Comparison of ENCODE assay signal across 11 cellular contexts in the genomic region with DNA sequence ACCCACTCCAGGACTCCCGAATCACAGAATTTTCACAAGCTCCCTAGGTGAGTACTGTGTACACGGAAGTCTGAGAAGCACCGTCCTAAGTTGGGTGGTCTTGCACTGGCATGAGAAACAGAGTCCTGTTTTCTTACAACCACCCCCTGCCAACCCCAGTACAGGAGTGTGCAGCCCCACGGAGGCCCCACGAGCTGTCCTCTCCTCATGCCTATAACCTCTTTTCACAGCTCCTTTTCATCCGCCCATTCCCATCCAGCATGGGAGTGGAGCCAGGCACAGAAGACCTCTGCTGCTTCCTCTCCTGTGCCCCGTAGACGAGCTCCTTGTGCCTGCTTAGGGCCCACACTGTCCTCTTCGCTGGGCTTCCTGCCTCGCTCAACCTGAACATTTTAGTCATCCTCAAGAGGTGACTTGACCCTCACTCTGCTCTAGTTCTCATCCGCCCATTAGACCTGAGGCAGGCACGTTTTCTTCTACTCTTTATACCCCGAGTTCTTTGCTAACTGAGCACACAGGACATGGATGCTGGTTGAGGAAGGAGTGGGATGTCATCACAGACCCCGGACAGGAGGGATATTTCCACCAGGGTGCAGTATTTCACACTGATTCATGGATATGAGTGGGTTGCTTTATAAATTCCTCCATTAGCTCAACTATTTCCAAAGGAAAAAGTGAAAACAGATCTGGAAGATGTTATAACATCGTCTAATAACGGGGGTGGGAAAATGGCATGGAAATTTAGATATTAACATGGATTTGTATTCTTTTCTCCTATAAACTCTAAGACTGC.
DNase-seq lines count a peak whose midpoint lies in the region; ATAC-seq, FAIRE-seq and TF ChIP-seq lines count a peak whose summit lies in the region.
"Had no signal": no experiment of that assay in that cellular context is flagged by ENCODE, and none has a peak within 500 bp of the region (broad histone marks: within the 10 kb centered on the region; RNA-seq: fewer than 3 reads in every experiment).

No MANE protein-coding gene starts in this region.

- H3K27me3 Mint-ChIP-seq in naive thymus-derived CD8-positive, alpha-beta T cell, result peaks cover 2 to 64% (median 15%) of the 10 kb centered on the region in 5 donors

- no peak overlapping the region for H3K27ac Mint-ChIP-seq in naive thymus-derived CD8-positive, alpha-beta T cell

- H3K4me3 ChIP-seq in PC-9 (no peak overlapping the region), fibroblast of villous mesenchyme (ENCODE audit: low read depth, low read length) (no peak overlapping the region), neuronal stem cell (ENCODE audit: low read length in 2 of 2) (no peak overlapping the region)

- H3K27ac ChIP-seq in PC-9 (no peak overlapping the region), neuronal stem cell (replicated peaks; ENCODE audit: low read length) (no peak overlapping the region)
- H3K27ac ChIP-seq: epithelial cell of prostate had no signal

- H3K4me1 Mint-ChIP-seq in naive thymus-derived CD8-positive, alpha-beta T cell, result no peaks in the 10 kb centered on the region

- no peak overlapping the region for H3K14ac ChIP-seq in neuronal stem cell (ENCODE audit: low read length)

- H2BK12ac ChIP-seq in neuronal stem cell (ENCODE audit: low read length), result peak overlapping the region; percentile 18

- no peaks in the 10 kb centered on the region for H3K79me2 ChIP-seq in PC-9 (ENCODE audit: low read depth)

- peak overlapping the region; percentile 64 for H2AK5ac ChIP-seq in neuronal stem cell (ENCODE audit: low read depth, low read length)

- FAIRE-seq in D721Med (lab: Jason Lieb, UNC) (no peak), RCC 7860 (lab: Jason Lieb, UNC) (no peak)
- FAIRE-seq: G401.6 had no signal

- DNase-seq in D721Med (ENCODE audit: insufficient read length, low spot score) (no peak), PC-9 (no peak), fibroblast of villous mesenchyme (ENCODE audit: low read depth) (peak; percentile 2), neuronal stem cell (ENCODE audit: low spot score) (no peak), RCC 7860 (ENCODE audit: low spot score) (no peak)
- no peak for DNase-seq in naive thymus-derived CD8-positive, alpha-beta T cell
- DNase-seq: NCI-H1048 had no signal

- H3K9me3 Mint-ChIP-seq in naive thymus-derived CD8-positive, alpha-beta T cell, result no peaks in the 10 kb centered on the region

- no TSS peak for BruUV-seq in PC-9 (replicated peaks; lab: Mats Ljungman, UMichigan)

- H3K9me2 ChIP-seq in PC-9 (ENCODE audit: insufficient read depth), result no peaks in the 10 kb centered on the region

- ATAC-seq in GM19395 (IDR thresholded peaks at IDR 0.05; ENCODE audit: unreplicated experiment) (no peak), GM19467 (IDR thresholded peaks at IDR 0.05; ENCODE audit: unreplicated experiment) (no peak)
- ATAC-seq in naive thymus-derived CD8-positive, alpha-beta T cell, result no peak

- H3K4ac ChIP-seq in neuronal stem cell (ENCODE audit: low read length), result no peak overlapping the region

- H4K91ac ChIP-seq in neuronal stem cell (ENCODE audit: low read depth, low read length, poor library complexity), result no peak overlapping the region

- peak overlapping the region; percentile 94 for H2BK120ac ChIP-seq in neuronal stem cell (ENCODE audit: low read depth, low read length)

- no peaks in the 10 kb centered on the region for H3K4me1 ChIP-seq in PC-9 (replicated peaks; ENCODE audit: insufficient read depth)
- peaks cover 0 to 7% of the 10 kb centered on the region in 2 donors for H3K4me1 ChIP-seq in neuronal stem cell (ENCODE audit: control insufficient read depth in 2 of 2, insufficient read depth in 1 of 2, low read depth in 1 of 2, low read length in 2 of 2)

- no peak overlapping the region for H3K9ac ChIP-seq in neuronal stem cell (ENCODE audit: low read depth, low read length, poor library complexity)

- peak overlapping the region; percentile 84 for H2BK5ac ChIP-seq in neuronal stem cell (ENCODE audit: low read length)

- H3K4me2 ChIP-seq in PC-9 (no peak overlapping the region), neuronal stem cell (ENCODE audit: insufficient read depth, low read length, poor library complexity, severe bottlenecking) (no peak overlapping the region)

- no peaks in the 10 kb centered on the region for H4K20me1 ChIP-seq in PC-9 (ENCODE audit: insufficient read depth)

- H3K79me1 ChIP-seq in neuronal stem cell (ENCODE audit: low read depth, low read length), result no peaks in the 10 kb centered on the region

- POLR2A ChIA-PET in PC-9 (lab: Charles Lee; ENCODE audit: unreplicated experiment), result no interaction called here
- POLR2A ChIA-PET in naive thymus-derived CD8-positive, alpha-beta T cell (lab: Charles Lee), result no interaction called here

- no peaks in the 10 kb centered on the region for H3F3A ChIP-seq in PC-9 (ENCODE audit: insufficient read depth, low read depth)

- peak overlapping the region; percentile 83 for H2BK15ac ChIP-seq in neuronal stem cell (ENCODE audit: low read length)

- WGBS in neuronal stem cell (ENCODE audit: extremely low coverage in 2 of 2, insufficient read length in 2 of 2, insufficient replicate concordance in 1 of 2), 2 donors, result no CpG with 5 or more reads among the region's 16 CpGs

- H3K18ac ChIP-seq in neuronal stem cell (ENCODE audit: low read length), result peak overlapping the region; percentile 15

- H3K27me3 ChIP-seq in PC-9 (ENCODE audit: insufficient read depth, low read depth) (peaks cover 70% of the 10 kb centered on the region), neuronal stem cell (ENCODE audit: control insufficient read depth in 3 of 3, insufficient read depth in 3 of 3, low read depth in 1 of 3, low read length in 3 of 3) (no peaks in the 10 kb centered on the region)

- no peaks in the 10 kb centered on the region for H3K36me3 Mint-ChIP-seq in naive thymus-derived CD8-positive, alpha-beta T cell

- no peaks in the 10 kb centered on the region for H3K36me3 ChIP-seq in PC-9 (ENCODE audit: low read depth)
- H3K36me3 ChIP-seq in neuronal stem cell (replicated peaks in 1 of 2; ENCODE audit: control insufficient read depth in 2 of 2, insufficient read depth in 2 of 2, low read length in 2 of 2), result no peaks in the 10 kb centered on the region

- TF ChIP-seq CTCF in D721Med (IDR thresholded peaks at IDR 0.05; ENCODE audit: insufficient read depth, missing control alignments) (peak; percentile 30), PC-9 (conservative IDR thresholded peaks at IDR 0.05) (0 out of 2 replicates have a peak, but pooled peaks have one; percentile 23), fibroblast of villous mesenchyme (IDR thresholded peaks at IDR 0.05; ENCODE audit: insufficient read depth, low read depth, low read length) (peak; percentile 22)

- no peak overlapping the region for H4K8ac ChIP-seq in neuronal stem cell (ENCODE audit: low read depth, low read length)

- intact Hi-C loops in PC-9 (cut with micrococcal nuclease; ENCODE audit: unreplicated experiment), result no loop called here

- H3K4me3 Mint-ChIP-seq in naive thymus-derived CD8-positive, alpha-beta T cell, result no peak overlapping the region

- H3K9me3 ChIP-seq in PC-9 (ENCODE audit: insufficient read depth, low read depth), result no peaks in the 10 kb centered on the region
- peaks cover 0 to 2% of the 10 kb centered on the region in 2 donors for H3K9me3 ChIP-seq in neuronal stem cell (replicated peaks in 1 of 2; ENCODE audit: control insufficient read depth in 2 of 2, insufficient read depth in 1 of 2, low read depth in 1 of 2, low read length in 2 of 2)

- no peak overlapping the region for H2AFZ ChIP-seq in PC-9
- no peak overlapping the region for H2AFZ ChIP-seq in neuronal stem cell (ENCODE audit: low read length)

- CTCF ChIA-PET in PC-9 (lab: Charles Lee), result no interaction called here

- H3K23ac ChIP-seq in neuronal stem cell (ENCODE audit: low read depth, low read length, poor library complexity), result no peak overlapping the region
